Comparison of ENCODE assay signal across 8 cellular contexts in genomic region chr9:71249729-71250317, GRCh38.
DNase-seq lines count a peak whose midpoint lies in the region; ATAC-seq, FAIRE-seq and TF ChIP-seq lines count a peak whose summit lies in the region.

No MANE protein-coding gene starts in this region.

- H4K20me1 ChIP-seq in PC-9 (ENCODE audit: insufficient read depth): no peaks in the 10 kb centered on the region; the same call in 1 of the 2 replicates

- no peak overlapping the region for H2AFZ ChIP-seq in PC-9

- no peaks in the 10 kb centered on the region for H3K36me3 Mint-ChIP-seq in endodermal cell (ENCODE audit: low read depth)
- H3K36me3 Mint-ChIP-seq in immature natural killer cell: no peaks in the 10 kb centered on the region

- H3K9me3 Mint-ChIP-seq in endodermal cell (no peaks in the 10 kb centered on the region), immature natural killer cell (peaks cover 0 to 6% (median 0%) of the 10 kb centered on the region in 6 donors)

- H3K4me3 Mint-ChIP-seq in endodermal cell (no peak overlapping the region), immature natural killer cell (no peak overlapping the region)

- H3K79me2 ChIP-seq in PC-9 (ENCODE audit: low read depth): no peaks in the 10 kb centered on the region

- intact Hi-C loops in PC-9 (cut with micrococcal nuclease; ENCODE audit: unreplicated experiment): loop anchor here (1.0 kb wide), 2 partner anchors 325 to 610 kb away; no protein-coding TSS in a partner anchor

- no peak for DNase-seq in D721Med (ENCODE audit: insufficient read length, low spot score)
- DNase-seq in PC-9: peak; percentile 17 to 42
- peak; percentile 49 for DNase-seq in endodermal cell
- DNase-seq in midbrain (lab: John Stamatoyannopoulos, UW): peak; percentile 70
- no peak for DNase-seq in activated effector memory CD4-positive, alpha-beta T cell treated with Interleukin-2 at 50 U/mL for 16 hours
- DNase-seq in immature natural killer cell: no peak

- H3K36me3 ChIP-seq in PC-9 (ENCODE audit: low read depth) (no peaks in the 10 kb centered on the region), endodermal cell (ENCODE audit: control insufficient read depth, insufficient read depth, low read length) (no peaks in the 10 kb centered on the region)

- no peak overlapping the region for H3K9ac ChIP-seq in endodermal cell (ENCODE audit: extremely low read depth, low read length, poor library complexity, severe bottlenecking)

- H3K27me3 ChIP-seq in PC-9 (ENCODE audit: insufficient read depth, low read depth): no peaks in the 10 kb centered on the region
- no peaks in the 10 kb centered on the region for H3K27me3 ChIP-seq in endodermal cell (ENCODE audit: control insufficient read depth, insufficient read depth, low read length, poor library complexity, severe bottlenecking)

- ATAC-seq in GM19397 (IDR thresholded peaks at IDR 0.05; ENCODE audit: unreplicated experiment) (peak; percentile 64), HG03520 (IDR thresholded peaks at IDR 0.05; ENCODE audit: unreplicated experiment) (peak; percentile 87)

- no peaks in the 10 kb centered on the region for H3K27me3 Mint-ChIP-seq in endodermal cell (ENCODE audit: insufficient read depth)
- peaks cover 1 to 4% (median 4%) of the 10 kb centered on the region in 3 donors for H3K27me3 Mint-ChIP-seq in immature natural killer cell (ENCODE audit: low read depth in 3 of 3)

- CTCF ChIA-PET in PC-9 (lab: Charles Lee): interaction anchor here (1.3 kb wide), 1 partner anchor 610 kb away, joined by 4 read pairs; no protein-coding TSS in a partner anchor

- no peak overlapping the region for H3K4me2 ChIP-seq in PC-9

- H3F3A ChIP-seq in PC-9 (ENCODE audit: insufficient read depth, low read depth): no peaks in the 10 kb centered on the region

- POLR2A ChIA-PET in PC-9 (lab: Charles Lee; ENCODE audit: unreplicated experiment): no interaction called here

- H3K4me1 Mint-ChIP-seq in endodermal cell (peaks cover 13% of the 10 kb centered on the region), immature natural killer cell (no peaks in the 10 kb centered on the region)

- peak; percentile 78 for FAIRE-seq in D721Med (lab: Jason Lieb, UNC)

- 26% methylated on average over 5 of the region's 5 CpGs; no CpG with 5 or more reads in 1 of the 2 experiments for WGBS in endodermal cell (ENCODE audit: insufficient coverage in 1 of 2, insufficient read length in 1 of 2), 2 experiments

- H3K9me3 ChIP-seq in PC-9 (ENCODE audit: insufficient read depth, low read depth): no peaks in the 10 kb centered on the region
- H3K9me3 ChIP-seq in endodermal cell (ENCODE audit: control insufficient read depth, low read length): no peaks in the 10 kb centered on the region

- TF ChIP-seq CTCF in D721Med (IDR thresholded peaks at IDR 0.05; ENCODE audit: insufficient read depth, missing control alignments): peak; percentile 91
- TF ChIP-seq CTCF in PC-9 (conservative IDR thresholded peaks at IDR 0.05): peak; percentile 72
- peak; percentile 93 for TF ChIP-seq CTCF in endodermal cell (conservative IDR thresholded peaks at IDR 0.05)

- H3K27ac ChIP-seq in PC-9: no peak overlapping the region
- no peak overlapping the region for H3K27ac ChIP-seq in endodermal cell (ENCODE audit: low read depth, low read length)

- H3K9me2 ChIP-seq in PC-9 (ENCODE audit: insufficient read depth): no peaks in the 10 kb centered on the region

- H3K27ac Mint-ChIP-seq in endodermal cell (no peak overlapping the region), immature natural killer cell (no peak overlapping the region)

- H3K4me1 ChIP-seq in PC-9 (replicated peaks; ENCODE audit: insufficient read depth) (no peaks in the 10 kb centered on the region), endodermal cell (ENCODE audit: control insufficient read depth, insufficient read depth, low read length) (no peaks in the 10 kb centered on the region)

- no TSS peak for BruUV-seq in PC-9 (replicated peaks; lab: Mats Ljungman, UMichigan)

- H3K4me3 ChIP-seq in PC-9: no peak overlapping the region
- H3K4me3 ChIP-seq in endodermal cell (ENCODE audit: low read length): no peak overlapping the region

Comparison
In these comparisons a context has a peak if more than half of its experiments do, and no peak if none do; other contexts are left out.
1. DNase-seq: peak in PC-9 (2 of 2), endodermal cell (single experiment) and midbrain (single experiment); none in D721Med (single experiment), activated effector memory CD4-positive, alpha-beta T cell treated with Interleukin-2 at 50 U/mL for 16 hours (single experiment) and immature natural killer cell (0 of 3).
2. Peak in every context shown above with its lines, with median percentiles within 50 percentile points of each other: CTCF ChIP-seq.